ENCODE assay signal across 17 cellular contexts in the genomic region with DNA sequence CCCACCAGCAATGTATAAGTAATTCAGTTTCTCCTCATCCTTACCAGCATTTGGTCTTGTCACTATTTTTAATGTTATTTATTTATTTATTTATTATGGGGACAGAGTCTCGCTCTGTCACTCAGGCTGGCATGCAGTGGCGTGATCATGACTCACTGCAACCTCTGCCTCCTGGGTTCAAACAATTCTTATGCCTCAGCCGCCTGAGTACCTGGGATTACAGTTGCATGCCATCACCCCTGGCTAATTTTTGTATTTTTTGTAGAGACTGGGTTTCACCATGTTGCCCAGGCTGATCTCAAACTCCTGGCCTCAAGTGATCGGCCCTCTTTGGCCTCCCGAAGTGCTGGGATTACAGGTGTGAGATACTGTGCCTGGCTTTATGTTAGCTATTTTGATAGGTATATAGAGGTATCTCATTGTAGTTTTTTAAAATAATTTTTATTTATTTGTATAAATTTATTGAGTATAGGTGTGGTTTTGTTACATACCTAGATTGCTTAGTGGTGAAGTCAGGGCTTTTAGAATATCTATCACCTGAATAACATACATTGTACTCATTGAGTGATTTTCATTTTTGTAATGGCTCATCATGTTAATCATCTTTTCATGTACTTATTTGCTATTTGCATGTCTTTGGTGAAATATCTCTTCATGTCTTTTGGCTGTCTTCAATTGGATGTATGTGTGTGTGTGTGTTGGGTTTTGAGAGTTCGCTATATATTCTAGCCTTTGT. TPM values are rescaled to one million over a fixed set of nuclear protein-coding genes. Genes with fewer than 3 reads are reported as not detected.
A peak's percentile ranks its signal among the peaks of the same experiment; 100 is the strongest.
DNase-seq lines count a peak whose midpoint lies in the region; ATAC-seq, FAIRE-seq and TF ChIP-seq lines count a peak whose summit lies in the region.
"Had no signal": no experiment of that assay in that cellular context is flagged by ENCODE, and none has a peak within 500 bp of the region (broad histone marks: within the 10 kb centered on the region; RNA-seq: fewer than 3 reads in every experiment).

No MANE protein-coding gene starts in this region.

- no peaks in the 10 kb centered on the region for H3K4me1 ChIP-seq in breast epithelium
- peaks cover 20% of the 10 kb centered on the region for H3K4me1 ChIP-seq in keratinocyte (ENCODE audit: control insufficient read depth, extremely low read depth, insufficient read depth, low read length)
- no peaks in the 10 kb centered on the region for H3K4me1 ChIP-seq in thyroid gland
- H3K4me1 ChIP-seq: BLaER1, Caco-2 had no signal

- CTCF ChIA-PET in MCF 10A (lab: Yijun Ruan, JAX), result interaction anchor here (0.7 kb wide), 1 partner anchor 107 kb away, joined by 3 read pairs; no protein-coding TSS in a partner anchor

- H3K4me3 Mint-ChIP-seq in MCF 10A (ENCODE audit: unreplicated experiment), result no peak overlapping the region
- H3K4me3 Mint-ChIP-seq: CD8-positive, alpha-beta memory T cell; H9 had no signal

- no peak overlapping the region for H3K27ac ChIP-seq in breast epithelium
- H3K27ac ChIP-seq in keratinocyte (ENCODE audit: control insufficient read depth, insufficient read depth, low read length), result peak overlapping the region; percentile 88
- H3K27ac ChIP-seq in thyroid gland, result no peak overlapping the region
- H3K27ac ChIP-seq: 22Rv1, BLaER1 had no signal

- DNase-seq in MCF 10A (ENCODE audit: unreplicated experiment), result peak; percentile 37
- DNase-seq in breast epithelium (ENCODE audit: low spot score in 2 of 2), result no peak
- DNase-seq in bronchial epithelial cell (ENCODE audit: low read depth), result peak; percentile 60
- peak; percentile 44 for DNase-seq in keratinocyte (ENCODE audit: low read depth, low spot score)
- DNase-seq in thyroid gland, result no peak
- DNase-seq in HPDE6-E6E7 (ENCODE audit: extremely low spot score), result no peak
- no peak for DNase-seq in GM03348 (ENCODE audit: low spot score)
- DNase-seq: AML-193; Caco-2; CD8-positive, alpha-beta memory T cell; GOT3; H9 had no signal

- no peaks in the 10 kb centered on the region for H3K9me3 ChIP-seq in breast epithelium
- H3K9me3 ChIP-seq in keratinocyte (ENCODE audit: control insufficient read depth, low read depth, low read length), result peaks cover 5% of the 10 kb centered on the region
- H3K9me3 ChIP-seq in thyroid gland, result no peaks in the 10 kb centered on the region
- H3K9me3 ChIP-seq: Caco-2 had no signal

- no peak for ATAC-seq in HG03378 (IDR thresholded peaks at IDR 0.05; ENCODE audit: unreplicated experiment)
- ATAC-seq: K562 had no signal

- H3K4me3 ChIP-seq in breast epithelium (no peak overlapping the region), bronchial epithelial cell (ENCODE audit: low read depth, low read length) (no peak overlapping the region), keratinocyte (ENCODE audit: control insufficient read depth in 2 of 3, extremely low read depth in 1 of 3, insufficient read depth in 2 of 3, low read depth in 1 of 3, low read length in 3 of 3) (no peak overlapping the region), thyroid gland (replicated peaks in 1 of 3) (no peak overlapping the region)
- H3K4me3 ChIP-seq: BLaER1, K562 had no signal

- H2AFZ ChIP-seq in keratinocyte (ENCODE audit: control insufficient read depth, low read length), result peak overlapping the region; percentile 27

- H3K4me1 Mint-ChIP-seq in MCF 10A (ENCODE audit: insufficient read depth, unreplicated experiment), result peaks cover 14% of the 10 kb centered on the region

- no TSS peak for BruUV-seq in MCF 10A (replicated peaks; lab: Mats Ljungman, UMichigan)

- peaks cover 72% of the 10 kb centered on the region for H3K79me2 ChIP-seq in keratinocyte (ENCODE audit: control insufficient read depth, insufficient read depth, low read length)

- H3K36me3 ChIP-seq in breast epithelium (no peaks in the 10 kb centered on the region), bronchial epithelial cell (ENCODE audit: control insufficient read depth, insufficient read depth, low read length) (peaks cover 2% of the 10 kb centered on the region), keratinocyte (ENCODE audit: control insufficient read depth in 2 of 2, extremely low read depth in 1 of 2, insufficient read depth in 2 of 2, low read length in 2 of 2) (peaks cover 0 to 4% of the 10 kb centered on the region in 2 experiments), thyroid gland (no peaks in the 10 kb centered on the region)
- H3K36me3 ChIP-seq: BLaER1 had no signal

- TF ChIP-seq POLR2A in breast epithelium (IDR thresholded peaks at IDR 0.05) (no peak), thyroid gland (IDR thresholded peaks at IDR 0.05) (no peak)

- intact Hi-C loops in MCF 10A (cut with micrococcal nuclease), result no loop called here
- intact Hi-C loops in breast epithelium (cut with DNase I; ENCODE audit: low total_unique reads), result no loop called here
- intact Hi-C loops in thyroid gland (cut with DNase I), result no loop called here

- H3K27me3 ChIP-seq in breast epithelium (no peaks in the 10 kb centered on the region), bronchial epithelial cell (ENCODE audit: control insufficient read depth, insufficient read depth, low read length) (no peaks in the 10 kb centered on the region), keratinocyte (ENCODE audit: control insufficient read depth, extremely low read depth, insufficient read depth, low read length) (no peaks in the 10 kb centered on the region), thyroid gland (no peaks in the 10 kb centered on the region)
- H3K27me3 ChIP-seq: BLaER1 had no signal

- no peaks in the 10 kb centered on the region for H4K20me1 ChIP-seq in keratinocyte (ENCODE audit: control insufficient read depth, extremely low read depth, insufficient read depth, low read length)
- H4K20me1 ChIP-seq: BLaER1 had no signal

- no peaks in the 10 kb centered on the region for H3K9me3 Mint-ChIP-seq in MCF 10A (ENCODE audit: unreplicated experiment)

- FAIRE-seq in bronchial epithelial cell (lab: Jason Lieb, UNC), result no peak
- FAIRE-seq in keratinocyte (lab: Jason Lieb, UNC), result peak; percentile 46
- FAIRE-seq: GM12891, K562 had no signal

- dilution Hi-C loops in keratinocyte (cut with MboI; ENCODE audit: extremely low pct_ligation_motif_present, low sequenced_read_pairs), result no loop called here

- H3K9ac ChIP-seq in keratinocyte (ENCODE audit: control insufficient read depth, extremely low read depth, insufficient read depth, low read length), result peak overlapping the region; percentile 52
- H3K9ac ChIP-seq: BLaER1 had no signal

- H3K9me1 ChIP-seq in keratinocyte (ENCODE audit: control insufficient read depth, extremely low read depth, insufficient read depth, low read length), result no peaks in the 10 kb centered on the region

- H3K27me3 Mint-ChIP-seq in MCF 10A (ENCODE audit: insufficient read depth, unreplicated experiment), result no peaks in the 10 kb centered on the region

- no peak for TF ChIP-seq CTCF in MCF 10A (IDR thresholded peaks at IDR 0.05; ENCODE audit: unreplicated experiment)
- no peak for TF ChIP-seq CTCF in breast epithelium (IDR thresholded peaks at IDR 0.05)
- TF ChIP-seq CTCF in bronchial epithelial cell (IDR thresholded peaks at IDR 0.05; ENCODE audit: insufficient read depth, low read length, severe bottlenecking), result no peak
- no peak for TF ChIP-seq CTCF in keratinocyte (optimal IDR thresholded peaks at IDR 0.05 in 1 of 3, IDR thresholded peaks at IDR 0.05 in 1 of 3, conservative IDR thresholded peaks at IDR 0.05 in 1 of 3; ENCODE audit: extremely low read depth in 1 of 3, insufficient read depth in 2 of 3, low read length in 3 of 3)
- TF ChIP-seq CTCF in thyroid gland (IDR thresholded peaks at IDR 0.05), result no peak

- peak overlapping the region; percentile 54 for H3K4me2 ChIP-seq in keratinocyte (ENCODE audit: control insufficient read depth, extremely low read depth, insufficient read depth, low read depth, low read length)
- H3K4me2 ChIP-seq: BLaER1 had no signal

- 96 to 99% methylated on average over 6 of the region's 6 CpGs for whole genome bisulfite sequencing in thyroid gland, 2 donors

- peak overlapping the region; percentile 53 for H3K27ac Mint-ChIP-seq in MCF 10A (ENCODE audit: low read depth, unreplicated experiment)
- H3K27ac Mint-ChIP-seq: H9 had no signal

- POLR2A ChIA-PET in MCF 10A (lab: Yijun Ruan, JAX), result interaction anchor here (0.8 to 1.0 kb wide), 3 partner anchors 11 to 47 kb away, joined by 3 read pairs; no protein-coding TSS in a partner anchor

- H3K36me3 Mint-ChIP-seq in MCF 10A (ENCODE audit: insufficient read depth, unreplicated experiment), result peaks cover 6% of the 10 kb centered on the region

RNA-seq across cellular contexts. Expression of a gene that starts 53.3 kb away (rescaled TPM):
- 115 and 141 TPM in 2 replicates for total RNA-seq in MCF 10A (2022)
- total RNA-seq in breast epithelium, result 10 to 100 TPM; 25.9 to 64.9 (median 31.0) TPM
- total RNA-seq in bronchial epithelial cell, result 84.2 and 139 TPM in 2 replicates
- 19.9 to 30.5 TPM (median 22.4 TPM) in 3 replicates for polyA plus RNA-seq in keratinocyte
- 9.5 TPM for polyA plus RNA-seq in keratinocyte (2011; ENCODE audit: low read depth)
- polyA plus RNA-seq in keratinocyte (2011; cell fraction: cytosol; rRNA removed), result 24.8 and 29.3 TPM in 2 replicates
- polyA plus RNA-seq in keratinocyte (2011; cell fraction: nucleus; rRNA removed), result 75.3 and 109 TPM in 2 replicates
- 24.4 and 25.5 TPM in 2 replicates for polyA plus RNA-seq in keratinocyte (2012; ENCODE audit: low replicate concordance)
- polyA minus RNA-seq in keratinocyte, result 351 to 386 TPM (median 378 TPM) in 3 replicates
- 97.6 TPM for polyA minus RNA-seq in keratinocyte (2011; cell fraction: cytosol; rRNA and poly(A)+ RNA removed)
- 296 and 581 TPM in 2 replicates for polyA minus RNA-seq in keratinocyte (2011; cell fraction: nucleus; rRNA and poly(A)+ RNA removed)
- total RNA-seq in thyroid gland, result 10 to 100 TPM; 15.2 to 22.2 (median 19.6) TPM

Comparison
In these comparisons a context has a peak if more than half of its experiments do, and no peak if none do; other contexts are left out.
1. DNase-seq: peak in MCF 10A (single experiment), bronchial epithelial cell (single experiment) and keratinocyte (single experiment); none in breast epithelium (0 of 2), thyroid gland (0 of 2), HPDE6-E6E7 (single experiment) and GM03348 (single experiment).